In the genomic region with DNA sequence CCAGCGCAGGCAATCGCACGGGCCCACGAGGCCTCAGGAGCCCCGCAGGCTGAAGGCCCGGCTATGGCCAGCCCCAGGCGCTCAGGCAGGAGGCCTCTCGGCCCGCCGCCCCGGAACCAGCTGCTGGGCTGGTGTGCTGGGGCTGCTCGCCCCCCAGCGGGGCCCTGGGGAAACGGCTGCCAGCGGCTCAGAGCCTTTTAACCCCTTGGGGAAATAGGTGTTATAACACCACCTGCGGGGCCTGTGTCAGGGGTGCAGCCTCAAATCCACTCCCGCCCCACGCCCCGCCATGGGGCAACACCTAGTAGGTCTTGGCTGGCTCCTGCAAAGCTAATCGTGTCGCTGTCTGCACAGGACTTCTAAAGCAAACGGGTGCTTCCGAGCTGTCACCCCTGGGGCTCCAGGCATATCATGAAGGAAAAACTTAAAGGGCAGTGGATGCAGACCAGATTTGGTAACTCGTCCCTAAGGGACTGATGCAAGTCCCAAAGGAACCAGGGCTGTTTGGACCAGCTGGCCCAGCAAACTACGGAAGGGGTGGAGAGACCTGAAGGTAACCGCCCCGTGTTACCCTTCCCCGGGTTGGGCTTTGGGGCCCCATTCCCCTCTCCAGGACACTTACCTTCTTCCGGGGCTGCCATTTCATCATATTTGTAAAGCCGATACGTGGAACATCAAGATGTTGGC, we compare ENCODE assay signal across 1 cellular context.
TF ChIP-seq lines count a peak whose summit lies in the region.

No MANE protein-coding gene starts in this region.

TF ChIP-seq in HepG2, 621 proteins besides CTCF, POLR2A, EP300 and RAD21 (continued from another document and continues in another):
- TF ChIP-seq, protein P1, sequence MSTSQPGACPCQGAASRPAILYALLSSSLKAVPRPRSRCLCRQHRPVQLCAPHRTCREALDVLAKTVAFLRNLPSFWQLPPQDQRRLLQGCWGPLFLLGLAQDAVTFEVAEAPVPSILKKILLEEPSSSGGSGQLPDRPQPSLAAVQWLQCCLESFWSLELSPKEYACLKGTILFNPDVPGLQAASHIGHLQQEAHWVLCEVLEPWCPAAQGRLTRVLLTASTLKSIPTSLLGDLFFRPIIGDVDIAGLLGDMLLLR (CRISPR knock-in tag; IDR thresholded peaks at IDR 0.05): no peak
- TF ChIP-seq NFYC (CRISPR knock-in tag; IDR thresholded peaks at IDR 0.05) (no peak), BCL6 (CRISPR knock-in tag; IDR thresholded peaks at IDR 0.05) (0 out of 2 replicates have a peak, but pooled peaks have one; percentile 8), LCORL (IDR thresholded peaks at IDR 0.05) (no peak), LCORL (CRISPR knock-in tag; IDR thresholded peaks at IDR 0.05) (peak; percentile 59), MYC (CRISPR knock-in tag; IDR thresholded peaks at IDR 0.05; ENCODE audit: borderline replicate concordance) (peak; percentile 80; the same call in 1 of the 2 replicates), ZMYM3 (CRISPR knock-in tag; IDR thresholded peaks at IDR 0.05) (peak; percentile 57), DR1 (CRISPR knock-in tag; IDR thresholded peaks at IDR 0.05) (no peak), AKAP8 (CRISPR knock-in tag; IDR thresholded peaks at IDR 0.05) (no peak), RFXAP (CRISPR knock-in tag; IDR thresholded peaks at IDR 0.05; ENCODE audit: borderline replicate concordance) (peak; percentile 18; the same call in 1 of the 2 replicates), ZFP36L1 (CRISPR knock-in tag; IDR thresholded peaks at IDR 0.05) (no peak), HDAC1 (CRISPR knock-in tag; IDR thresholded peaks at IDR 0.05) (peak; percentile 81), ZNF207 (IDR thresholded peaks at IDR 0.05; ENCODE audit: borderline replicate concordance) (no peak), CENPX (CRISPR knock-in tag; IDR thresholded peaks at IDR 0.05) (no peak), CHCHD3 (CRISPR knock-in tag; IDR thresholded peaks at IDR 0.05) (0 out of 2 replicates have a peak, but pooled peaks have one; percentile 36), PITX1 (CRISPR knock-in tag; IDR thresholded peaks at IDR 0.05) (peak; percentile 48; the same call in 1 of the 2 replicates), TBX2 (CRISPR knock-in tag; IDR thresholded peaks at IDR 0.05; ENCODE audit: borderline replicate concordance) (peak; percentile 90), ZMYM4 (CRISPR knock-in tag; IDR thresholded peaks at IDR 0.05) (peak; percentile 85), ZNF891 (CRISPR knock-in tag; IDR thresholded peaks at IDR 0.05) (peak; percentile 63; the same call in 1 of the 2 replicates), NONO (IDR thresholded peaks at IDR 0.05) (no peak), NONO (CRISPR knock-in tag; conservative IDR thresholded peaks at IDR 0.05) (peak; percentile 83), ZNF776 (CRISPR knock-in tag; IDR thresholded peaks at IDR 0.05) (0 out of 2 replicates have a peak, but pooled peaks have one; percentile 47), ZFY (CRISPR knock-in tag; IDR thresholded peaks at IDR 0.05) (peak; percentile 91)
- TF ChIP-seq, protein P2, sequence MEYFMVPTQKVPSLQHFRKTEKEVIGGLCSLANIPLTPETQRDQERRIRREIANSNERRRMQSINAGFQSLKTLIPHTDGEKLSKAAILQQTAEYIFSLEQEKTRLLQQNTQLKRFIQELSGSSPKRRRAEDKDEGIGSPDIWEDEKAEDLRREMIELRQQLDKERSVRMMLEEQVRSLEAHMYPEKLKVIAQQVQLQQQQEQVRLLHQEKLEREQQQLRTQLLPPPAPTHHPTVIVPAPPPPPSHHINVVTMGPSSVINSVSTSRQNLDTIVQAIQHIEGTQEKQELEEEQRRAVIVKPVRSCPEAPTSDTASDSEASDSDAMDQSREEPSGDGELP (IDR thresholded peaks at IDR 0.05; ENCODE audit: borderline replicate concordance, low read depth): peak; percentile 90
- TF ChIP-seq, protein P3, sequence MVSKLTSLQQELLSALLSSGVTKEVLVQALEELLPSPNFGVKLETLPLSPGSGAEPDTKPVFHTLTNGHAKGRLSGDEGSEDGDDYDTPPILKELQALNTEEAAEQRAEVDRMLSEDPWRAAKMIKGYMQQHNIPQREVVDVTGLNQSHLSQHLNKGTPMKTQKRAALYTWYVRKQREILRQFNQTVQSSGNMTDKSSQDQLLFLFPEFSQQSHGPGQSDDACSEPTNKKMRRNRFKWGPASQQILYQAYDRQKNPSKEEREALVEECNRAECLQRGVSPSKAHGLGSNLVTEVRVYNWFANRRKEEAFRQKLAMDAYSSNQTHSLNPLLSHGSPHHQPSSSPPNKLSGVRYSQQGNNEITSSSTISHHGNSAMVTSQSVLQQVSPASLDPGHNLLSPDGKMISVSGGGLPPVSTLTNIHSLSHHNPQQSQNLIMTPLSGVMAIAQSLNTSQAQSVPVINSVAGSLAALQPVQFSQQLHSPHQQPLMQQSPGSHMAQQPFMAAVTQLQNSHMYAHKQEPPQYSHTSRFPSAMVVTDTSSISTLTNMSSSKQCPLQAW (CRISPR knock-in tag; IDR thresholded peaks at IDR 0.05): no peak
- TF ChIP-seq, protein P4, sequence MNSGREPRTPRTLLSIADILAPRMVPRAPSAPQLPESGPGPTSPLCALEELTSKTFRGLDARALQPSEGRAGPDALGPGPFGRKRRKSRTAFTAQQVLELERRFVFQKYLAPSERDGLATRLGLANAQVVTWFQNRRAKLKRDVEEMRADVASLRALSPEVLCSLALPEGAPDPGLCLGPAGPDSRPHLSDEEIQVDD (CRISPR knock-in tag; IDR thresholded peaks at IDR 0.05; ENCODE audit: borderline replicate concordance): peak; percentile 8; the same call in 1 of the 2 replicates
- TF ChIP-seq, protein P5, sequence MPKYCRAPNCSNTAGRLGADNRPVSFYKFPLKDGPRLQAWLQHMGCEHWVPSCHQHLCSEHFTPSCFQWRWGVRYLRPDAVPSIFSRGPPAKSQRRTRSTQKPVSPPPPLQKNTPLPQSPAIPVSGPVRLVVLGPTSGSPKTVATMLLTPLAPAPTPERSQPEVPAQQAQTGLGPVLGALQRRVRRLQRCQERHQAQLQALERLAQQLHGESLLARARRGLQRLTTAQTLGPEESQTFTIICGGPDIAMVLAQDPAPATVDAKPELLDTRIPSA (CRISPR knock-in tag; IDR thresholded peaks at IDR 0.05; ENCODE audit: borderline replicate concordance): no peak
- TF ChIP-seq, protein P6, sequence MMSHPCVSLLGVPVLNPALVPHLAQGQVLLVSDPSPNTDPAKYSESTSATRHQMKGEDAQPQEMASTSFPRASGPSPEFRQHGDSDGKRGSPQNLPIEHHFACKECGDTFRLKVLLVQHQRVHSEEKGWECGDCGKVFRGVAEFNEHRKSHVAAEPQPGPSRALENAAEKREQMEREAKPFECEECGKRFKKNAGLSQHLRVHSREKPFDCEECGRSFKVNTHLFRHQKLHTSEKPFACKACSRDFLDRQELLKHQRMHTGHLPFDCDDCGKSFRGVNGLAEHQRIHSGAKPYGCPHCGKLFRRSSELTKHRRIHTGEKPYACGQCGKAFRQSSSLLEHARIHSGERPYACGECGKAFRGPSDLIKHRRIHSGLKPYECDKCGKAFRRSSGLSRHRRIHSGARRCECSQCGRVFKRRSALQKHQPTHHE (CRISPR knock-in tag; IDR thresholded peaks at IDR 0.05; ENCODE audit: borderline replicate concordance): no peak; the same call in 1 of the 2 replicates
- TF ChIP-seq, protein P7, sequence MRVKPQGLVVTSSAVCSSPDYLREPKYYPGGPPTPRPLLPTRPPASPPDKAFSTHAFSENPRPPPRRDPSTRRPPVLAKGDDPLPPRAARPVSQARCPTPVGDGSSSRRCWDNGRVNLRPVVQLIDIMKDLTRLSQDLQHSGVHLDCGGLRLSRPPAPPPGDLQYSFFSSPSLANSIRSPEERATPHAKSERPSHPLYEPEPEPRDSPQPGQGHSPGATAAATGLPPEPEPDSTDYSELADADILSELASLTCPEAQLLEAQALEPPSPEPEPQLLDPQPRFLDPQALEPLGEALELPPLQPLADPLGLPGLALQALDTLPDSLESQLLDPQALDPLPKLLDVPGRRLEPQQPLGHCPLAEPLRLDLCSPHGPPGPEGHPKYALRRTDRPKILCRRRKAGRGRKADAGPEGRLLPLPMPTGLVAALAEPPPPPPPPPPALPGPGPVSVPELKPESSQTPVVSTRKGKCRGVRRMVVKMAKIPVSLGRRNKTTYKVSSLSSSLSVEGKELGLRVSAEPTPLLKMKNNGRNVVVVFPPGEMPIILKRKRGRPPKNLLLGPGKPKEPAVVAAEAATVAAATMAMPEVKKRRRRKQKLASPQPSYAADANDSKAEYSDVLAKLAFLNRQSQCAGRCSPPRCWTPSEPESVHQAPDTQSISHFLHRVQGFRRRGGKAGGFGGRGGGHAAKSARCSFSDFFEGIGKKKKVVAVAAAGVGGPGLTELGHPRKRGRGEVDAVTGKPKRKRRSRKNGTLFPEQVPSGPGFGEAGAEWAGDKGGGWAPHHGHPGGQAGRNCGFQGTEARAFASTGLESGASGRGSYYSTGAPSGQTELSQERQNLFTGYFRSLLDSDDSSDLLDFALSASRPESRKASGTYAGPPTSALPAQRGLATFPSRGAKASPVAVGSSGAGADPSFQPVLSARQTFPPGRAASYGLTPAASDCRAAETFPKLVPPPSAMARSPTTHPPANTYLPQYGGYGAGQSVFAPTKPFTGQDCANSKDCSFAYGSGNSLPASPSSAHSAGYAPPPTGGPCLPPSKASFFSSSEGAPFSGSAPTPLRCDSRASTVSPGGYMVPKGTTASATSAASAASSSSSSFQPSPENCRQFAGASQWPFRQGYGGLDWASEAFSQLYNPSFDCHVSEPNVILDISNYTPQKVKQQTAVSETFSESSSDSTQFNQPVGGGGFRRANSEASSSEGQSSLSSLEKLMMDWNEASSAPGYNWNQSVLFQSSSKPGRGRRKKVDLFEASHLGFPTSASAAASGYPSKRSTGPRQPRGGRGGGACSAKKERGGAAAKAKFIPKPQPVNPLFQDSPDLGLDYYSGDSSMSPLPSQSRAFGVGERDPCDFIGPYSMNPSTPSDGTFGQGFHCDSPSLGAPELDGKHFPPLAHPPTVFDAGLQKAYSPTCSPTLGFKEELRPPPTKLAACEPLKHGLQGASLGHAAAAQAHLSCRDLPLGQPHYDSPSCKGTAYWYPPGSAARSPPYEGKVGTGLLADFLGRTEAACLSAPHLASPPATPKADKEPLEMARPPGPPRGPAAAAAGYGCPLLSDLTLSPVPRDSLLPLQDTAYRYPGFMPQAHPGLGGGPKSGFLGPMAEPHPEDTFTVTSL (CRISPR knock-in tag; IDR thresholded peaks at IDR 0.05; ENCODE audit: borderline replicate concordance): 0 out of 2 replicates have a peak, but pooled peaks have one; percentile 18
- TF ChIP-seq, protein P8, sequence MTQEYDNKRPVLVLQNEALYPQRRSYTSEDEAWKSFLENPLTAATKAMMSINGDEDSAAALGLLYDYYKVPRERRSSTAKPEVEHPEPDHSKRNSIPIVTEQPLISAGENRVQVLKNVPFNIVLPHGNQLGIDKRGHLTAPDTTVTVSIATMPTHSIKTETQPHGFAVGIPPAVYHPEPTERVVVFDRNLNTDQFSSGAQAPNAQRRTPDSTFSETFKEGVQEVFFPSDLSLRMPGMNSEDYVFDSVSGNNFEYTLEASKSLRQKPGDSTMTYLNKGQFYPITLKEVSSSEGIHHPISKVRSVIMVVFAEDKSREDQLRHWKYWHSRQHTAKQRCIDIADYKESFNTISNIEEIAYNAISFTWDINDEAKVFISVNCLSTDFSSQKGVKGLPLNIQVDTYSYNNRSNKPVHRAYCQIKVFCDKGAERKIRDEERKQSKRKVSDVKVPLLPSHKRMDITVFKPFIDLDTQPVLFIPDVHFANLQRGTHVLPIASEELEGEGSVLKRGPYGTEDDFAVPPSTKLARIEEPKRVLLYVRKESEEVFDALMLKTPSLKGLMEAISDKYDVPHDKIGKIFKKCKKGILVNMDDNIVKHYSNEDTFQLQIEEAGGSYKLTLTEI (CRISPR knock-in tag; conservative IDR thresholded peaks at IDR 0.05): no peak
- TF ChIP-seq, protein P9, sequence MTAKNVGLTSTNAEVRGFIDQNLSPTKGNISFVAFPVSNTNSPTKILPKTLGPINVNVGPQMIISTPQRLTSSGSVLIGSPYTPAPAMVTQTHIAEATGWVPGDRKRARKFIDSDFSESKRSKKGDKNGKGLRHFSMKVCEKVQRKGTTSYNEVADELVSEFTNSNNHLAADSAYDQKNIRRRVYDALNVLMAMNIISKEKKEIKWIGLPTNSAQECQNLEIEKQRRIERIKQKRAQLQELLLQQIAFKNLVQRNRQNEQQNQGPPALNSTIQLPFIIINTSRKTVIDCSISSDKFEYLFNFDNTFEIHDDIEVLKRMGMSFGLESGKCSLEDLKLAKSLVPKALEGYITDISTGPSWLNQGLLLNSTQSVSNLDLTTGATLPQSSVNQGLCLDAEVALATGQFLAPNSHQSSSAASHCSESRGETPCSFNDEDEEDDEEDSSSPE (CRISPR knock-in tag; IDR thresholded peaks at IDR 0.05): 0 out of 2 replicates have a peak, but pooled peaks have one; percentile 28
- TF ChIP-seq, protein P10, sequence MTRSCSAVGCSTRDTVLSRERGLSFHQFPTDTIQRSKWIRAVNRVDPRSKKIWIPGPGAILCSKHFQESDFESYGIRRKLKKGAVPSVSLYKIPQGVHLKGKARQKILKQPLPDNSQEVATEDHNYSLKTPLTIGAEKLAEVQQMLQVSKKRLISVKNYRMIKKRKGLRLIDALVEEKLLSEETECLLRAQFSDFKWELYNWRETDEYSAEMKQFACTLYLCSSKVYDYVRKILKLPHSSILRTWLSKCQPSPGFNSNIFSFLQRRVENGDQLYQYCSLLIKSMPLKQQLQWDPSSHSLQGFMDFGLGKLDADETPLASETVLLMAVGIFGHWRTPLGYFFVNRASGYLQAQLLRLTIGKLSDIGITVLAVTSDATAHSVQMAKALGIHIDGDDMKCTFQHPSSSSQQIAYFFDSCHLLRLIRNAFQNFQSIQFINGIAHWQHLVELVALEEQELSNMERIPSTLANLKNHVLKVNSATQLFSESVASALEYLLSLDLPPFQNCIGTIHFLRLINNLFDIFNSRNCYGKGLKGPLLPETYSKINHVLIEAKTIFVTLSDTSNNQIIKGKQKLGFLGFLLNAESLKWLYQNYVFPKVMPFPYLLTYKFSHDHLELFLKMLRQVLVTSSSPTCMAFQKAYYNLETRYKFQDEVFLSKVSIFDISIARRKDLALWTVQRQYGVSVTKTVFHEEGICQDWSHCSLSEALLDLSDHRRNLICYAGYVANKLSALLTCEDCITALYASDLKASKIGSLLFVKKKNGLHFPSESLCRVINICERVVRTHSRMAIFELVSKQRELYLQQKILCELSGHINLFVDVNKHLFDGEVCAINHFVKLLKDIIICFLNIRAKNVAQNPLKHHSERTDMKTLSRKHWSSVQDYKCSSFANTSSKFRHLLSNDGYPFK (CRISPR knock-in tag; IDR thresholded peaks at IDR 0.05; ENCODE audit: borderline replicate concordance): peak; percentile 48; the same call in 1 of the 2 replicates
- TF ChIP-seq, protein P11, sequence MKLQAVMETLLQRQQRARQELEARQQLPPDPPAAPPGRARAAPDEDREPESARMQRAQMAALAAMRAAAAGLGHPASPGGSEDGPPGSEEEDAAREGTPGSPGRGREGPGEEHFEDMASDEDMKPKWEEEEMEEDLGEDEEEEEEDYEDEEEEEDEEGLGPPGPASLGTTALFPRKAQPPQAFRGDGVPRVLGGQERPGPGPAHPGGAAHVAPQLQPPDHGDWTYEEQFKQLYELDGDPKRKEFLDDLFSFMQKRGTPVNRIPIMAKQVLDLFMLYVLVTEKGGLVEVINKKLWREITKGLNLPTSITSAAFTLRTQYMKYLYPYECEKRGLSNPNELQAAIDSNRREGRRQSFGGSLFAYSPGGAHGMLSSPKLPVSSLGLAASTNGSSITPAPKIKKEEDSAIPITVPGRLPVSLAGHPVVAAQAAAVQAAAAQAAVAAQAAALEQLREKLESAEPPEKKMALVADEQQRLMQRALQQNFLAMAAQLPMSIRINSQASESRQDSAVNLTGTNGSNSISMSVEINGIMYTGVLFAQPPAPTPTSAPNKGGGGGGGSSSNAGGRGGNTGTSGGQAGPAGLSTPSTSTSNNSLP (IDR thresholded peaks at IDR 0.05; ENCODE audit: low read depth, low read length): no peak
